Comparison of ENCODE assay signal across 8 cellular contexts in genomic region chr3:72347819-72348319, GRCh38.
DNase-seq lines count a peak whose midpoint lies in the region; ATAC-seq lines count a peak whose summit lies in the region.

No MANE protein-coding gene starts in this region.

- ATAC-seq in GM18907 (IDR thresholded peaks at IDR 0.05; ENCODE audit: unreplicated experiment) (peak; percentile 83), GM21360 (IDR thresholded peaks at IDR 0.05; ENCODE audit: unreplicated experiment) (no peak)

- DNase-seq in HT1080 (ENCODE audit: low read depth) (peak; percentile 97), activated T-cell treated with anti-CD3 and anti-CD28 coated beads for 1 hour (ENCODE audit: low read depth) (peak; percentile 21), fibroblast of peridontal ligament (ENCODE audit: extremely low read depth) (peak; percentile 27), pons (ENCODE audit: low spot score) (peak; percentile 68), inferior parietal cortex (ENCODE audit: extremely low spot score) (no peak), NCI-H1417 treated with DMSO at 0.1 percent for 48 hours (lab: John Stamatoyannopoulos, UW) (no peak)

Comparison
In these comparisons a context has a peak if more than half of its experiments do, and no peak if none do; other contexts are left out.
1. DNase-seq: peak in HT1080 (single experiment), activated T-cell treated with anti-CD3 and anti-CD28 coated beads for 1 hour (single experiment), fibroblast of peridontal ligament (single experiment) and pons (single experiment); none in inferior parietal cortex (single experiment) and NCI-H1417 treated with DMSO at 0.1 percent for 48 hours (single experiment).